8 cellular contexts compared by ENCODE assay signal in the genomic region with DNA sequence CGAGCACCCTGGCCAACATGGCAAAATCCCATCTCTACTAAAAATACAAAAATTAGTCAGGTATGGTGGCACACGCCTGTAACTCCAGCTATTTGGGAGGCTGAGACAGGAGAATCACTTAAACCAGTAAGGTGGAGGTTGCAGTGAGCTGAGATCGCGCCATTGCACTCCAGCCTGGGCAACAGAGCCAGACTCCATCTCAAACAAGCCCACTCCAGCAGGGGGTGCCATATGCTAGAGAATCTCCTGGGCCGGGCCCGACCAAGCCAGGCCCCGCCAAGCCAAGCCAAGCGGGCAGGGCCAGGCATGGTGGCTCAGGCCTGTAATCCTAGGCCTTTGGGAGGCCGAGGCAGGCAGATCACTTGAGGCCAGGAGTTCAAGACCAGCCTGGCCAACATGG. TPM values are rescaled to one million over a fixed set of nuclear protein-coding genes. Genes with fewer than 3 reads are reported as not detected.
DNase-seq lines count a peak whose midpoint lies in the region; ATAC-seq, FAIRE-seq and TF ChIP-seq lines count a peak whose summit lies in the region.
"Not testable (repeated sequence)": the region's sequence is repeated elsewhere in the genome, so short reads cannot be mapped to it uniquely, and the experiment has no call there.

No MANE protein-coding gene starts in this region.

- not testable (repeated sequence) for H3K9me3 ChIP-seq in right cardiac atrium (ENCODE audit: control insufficient read depth, low read length)

- TF ChIP-seq CTCF in bronchial epithelial cell (IDR thresholded peaks at IDR 0.05; ENCODE audit: insufficient read depth, low read length, severe bottlenecking) (peak; percentile 11), retinal pigment epithelial cell (conservative IDR thresholded peaks at IDR 0.05; ENCODE audit: low read depth, low read length) (peak; percentile 32)

- H3K36me3 ChIP-seq in bronchial epithelial cell (ENCODE audit: control insufficient read depth, insufficient read depth, low read length), result not testable (repeated sequence)

- not testable (repeated sequence) for H3K27me3 ChIP-seq in bronchial epithelial cell (ENCODE audit: control insufficient read depth, insufficient read depth, low read length); right cardiac atrium (ENCODE audit: control insufficient read depth, insufficient read depth)

- H3K4me3 ChIP-seq in bronchial epithelial cell (ENCODE audit: low read depth, low read length); right cardiac atrium (ENCODE audit: low read length); retinal pigment epithelial cell (ENCODE audit: low read length): not testable (repeated sequence)

- H3K4me1 ChIP-seq in right cardiac atrium (ENCODE audit: control insufficient read depth, insufficient read depth, low read length), result not testable (repeated sequence)

- not testable (repeated sequence) for FAIRE-seq in bronchial epithelial cell (lab: Jason Lieb, UNC)

- in situ Hi-C loops in KBM-7 (cut with MboI; ENCODE audit: low pct_unique_long_range_greater_than_20kb, low sequenced_read_pairs), result not testable (repeated sequence)

- DNase-seq in COLO668 (lab: John Stamatoyannopoulos, UW; ENCODE audit: unreplicated experiment) (peak; percentile 37), KBM-7 (peak; percentile 55), T follicular helper cell (ENCODE audit: low read depth) (peak; percentile 55), right cardiac atrium (peak; percentile 44 to 80 (median 70))
- peak; percentile 72 for DNase-seq in activated CD8-positive, alpha-beta memory T cell treated with anti-CD3 and anti-CD28 coated beads, Interleukin-2, amount 50 U/mL, for 4 hours
- DNase-seq in bronchial epithelial cell (ENCODE audit: low read depth); retinal pigment epithelial cell (ENCODE audit: low read depth): not testable (repeated sequence)
- DNase-seq in stimulated activated CD8-positive, alpha-beta memory T cell treated with anti-CD3 and anti-CD28 coated beads, Interleukin-7, amount 100 ng/mL, for 4 hours (ENCODE audit: low read depth in 2 of 2), result peak; percentile 48 to 49

- WGBS in right cardiac atrium, result 86% methylated on average over 9 of the region's 9 CpGs

- intact Hi-C loops in right cardiac atrium (cut with DNase I), result not testable (repeated sequence)

- peak; percentile 63 to 81 for ATAC-seq in right cardiac atrium

- H3K27ac ChIP-seq in right cardiac atrium (ENCODE audit: low read length), result not testable (repeated sequence)

RNA-seq across cellular contexts. Expression of gene DYNC2I2, which starts 8.4 kb away (rescaled TPM):
- total RNA-seq in bronchial epithelial cell, result 27.4 and 33.7 TPM in 2 replicates
- total RNA-seq in right cardiac atrium, result 10 to 100 TPM; 13.5 to 25.6 (median 18.5) TPM
- 30.2 TPM for polyA plus RNA-seq in right cardiac atrium

RNA-seq across cellular contexts. Expression of gene SET, which starts 40.8 kb away (rescaled TPM):
- total RNA-seq in bronchial epithelial cell (717 and 775 TPM in 2 replicates), right cardiac atrium (100 to 1,000 TPM; 180 to 210 (median 191) TPM)
- 86.1 TPM for polyA plus RNA-seq in right cardiac atrium

RNA-seq across cellular contexts. Expression of gene PKN3, which starts 54.1 kb away (rescaled TPM):
- total RNA-seq in bronchial epithelial cell, result 1.5 and 2.1 TPM in 2 replicates
- total RNA-seq in right cardiac atrium, result 1 to 10 TPM; 4.7 to 8.7 (median 7.4) TPM
- 6.5 TPM for polyA plus RNA-seq in right cardiac atrium
